24 cellular contexts compared by ENCODE assay signal in genomic region chr1:209406111-209406654, GRCh38.
DNase-seq lines count a peak whose midpoint lies in the region; TF ChIP-seq lines count a peak whose summit lies in the region.
"Had no signal": no experiment of that assay in that cellular context is flagged by ENCODE, and none has a peak within 500 bp of the region (broad histone marks: within the 10 kb centered on the region; RNA-seq: fewer than 3 reads in every experiment).

No MANE protein-coding gene starts in this region.

- no peak for TF ChIP-seq CTCF in AG10803 (conservative IDR thresholded peaks at IDR 0.05; ENCODE audit: low read length)
- no peak for TF ChIP-seq CTCF in breast epithelium (IDR thresholded peaks at IDR 0.05)

- H3K4me3 ChIP-seq in AG10803 (ENCODE audit: low read length) (no peak overlapping the region), HUES6 (ENCODE audit: low read depth, low read length) (no peak overlapping the region), breast epithelium (no peak overlapping the region)
- H3K4me3 ChIP-seq: BLaER1, lower lobe of right lung, upper lobe of left lung had no signal

- peak overlapping the region; percentile 76 for H3K27ac ChIP-seq in HUES6 (ENCODE audit: low read depth, low read length)
- H3K27ac ChIP-seq in breast epithelium: peak overlapping the region; percentile 63 to 82
- H3K27ac ChIP-seq: BLaER1, HL-60, lower lobe of right lung, upper lobe of left lung, VCaP had no signal

- H3K36me3 ChIP-seq in HUES6 (ENCODE audit: control insufficient read depth, insufficient read depth, low read length): no peaks in the 10 kb centered on the region
- H3K36me3 ChIP-seq in breast epithelium: no peaks in the 10 kb centered on the region
- H3K36me3 ChIP-seq: BLaER1, lower lobe of right lung, upper lobe of left lung had no signal

- DNase-seq in AG10803 (ENCODE audit: low read depth) (peak; percentile 44), breast epithelium (ENCODE audit: low spot score in 2 of 2) (no peak), kidney tubule cell (ENCODE audit: low spot score) (peak; percentile 53), NCI-H1092 (lab: John Stamatoyannopoulos, UW) (no peak), NCI-H1105 (lab: John Stamatoyannopoulos, UW) (no peak), NCI-H524 (lab: John Stamatoyannopoulos, UW) (no peak)
- no peak for DNase-seq in stimulated activated CD4-positive, alpha-beta T cell treated with anti-CD3 and anti-CD28 coated beads, Interleukin-1b, Interleukin-23, amount 100 ng/mL, for 48 hours
- DNase-seq: activated CD4-positive, alpha-beta T cell treated with anti-CD3 and anti-CD28 coated beads, Interleukin-2, amount 50 U/mL, for 4 hours; activated naive CD4-positive, alpha-beta T cell; amygdala; effector CD8-positive, alpha-beta T cell; head of caudate nucleus; immature natural killer cell; KBM-7; lower lobe of right lung; MV-4-11; naive B cell; NCI-H2081; NCI-H510A; upper lobe of left lung had no signal

- H3K9me3 ChIP-seq in HUES6 (ENCODE audit: control insufficient read depth, insufficient read depth, low read depth, low read length) (no peaks in the 10 kb centered on the region), breast epithelium (no peaks in the 10 kb centered on the region)
- H3K9me3 ChIP-seq: BLaER1, lower lobe of right lung, upper lobe of left lung had no signal

- H3K27me3 ChIP-seq in HUES6 (ENCODE audit: control insufficient read depth, insufficient read depth, low read length): no peaks in the 10 kb centered on the region
- H3K27me3 ChIP-seq in breast epithelium: no peaks in the 10 kb centered on the region
- H3K27me3 ChIP-seq: BLaER1, upper lobe of left lung had no signal

- H3K4me1 ChIP-seq in HUES6 (ENCODE audit: control insufficient read depth, insufficient read depth, low read length) (peaks cover 39% of the 10 kb centered on the region), breast epithelium (peaks cover 0 to 3% of the 10 kb centered on the region in 2 donors)
- H3K4me1 ChIP-seq: BLaER1, upper lobe of left lung had no signal

- intact Hi-C loops in breast epithelium (cut with DNase I; ENCODE audit: low total_unique reads): no loop called here

- no peak for TF ChIP-seq POLR2A in breast epithelium (IDR thresholded peaks at IDR 0.05)

- no peak overlapping the region for H3K9ac ChIP-seq in HUES6 (ENCODE audit: low read length)
- H3K9ac ChIP-seq: BLaER1 had no signal

Comparison
In these comparisons a context has a peak if more than half of its experiments do, and no peak if none do; other contexts are left out.
1. DNase-seq: peak in AG10803 (single experiment) and kidney tubule cell (single experiment); none in breast epithelium (0 of 2), NCI-H1092 (single experiment), stimulated activated CD4-positive, alpha-beta T cell treated with anti-CD3 and anti-CD28 coated beads, Interleukin-1b, Interleukin-23, amount 100 ng/mL, for 48 hours (single experiment), NCI-H1105 (single experiment) and NCI-H524 (0 of 2).